8 cellular contexts compared by ENCODE assay signal in genomic region chr19:38849746-38850230, GRCh38. TPM values are rescaled to one million over a fixed set of nuclear protein-coding genes. Genes with fewer than 3 reads are reported as not detected.
DNase-seq lines count a peak whose midpoint lies in the region; ATAC-seq and TF ChIP-seq lines count a peak whose summit lies in the region.

HNRNPL (minus strand) TSS chr19:38849986; CDS start chr19:38849966, 20 bp downstream.

- peaks cover 19% of the 10 kb centered on the region for H3F3A ChIP-seq in MM.1S (ENCODE audit: insufficient read depth, low read length)

- peak; percentile 73 for ATAC-seq in Right ventricle myocardium superior (ENCODE audit: poor library complexity)
- ATAC-seq in psoas muscle: peak; percentile 73 to 76 (median 75)

- 0 to 1% (median 1%) methylated on average over 29 to 58 of the region's 58 CpGs for WGBS in psoas muscle, 3 donors

- H3K9ac ChIP-seq in ES-I3 (ENCODE audit: low read depth, low read length) (peak within 1 kb of the TSS; percentile 86), MM.1S (ENCODE audit: low read length) (peak within 1 kb of the TSS; percentile 98)

- intact Hi-C loops in Right ventricle myocardium superior (cut with DNase I): loop anchor here (10.0 kb wide), 1 partner anchor 215 kb away; no protein-coding TSS in a partner anchor
- intact Hi-C loops in psoas muscle (cut with DNase I): loop anchor here in 1 of 2 donors (5.0 kb wide), 1 partner anchor 43 kb away; no protein-coding TSS in a partner anchor

- H3K27ac ChIP-seq in MM.1S (ENCODE audit: low read length) (peak within 1 kb of the TSS; percentile 93), psoas muscle (peak within 1 kb of the TSS; percentile 100)

- H2AFZ ChIP-seq in MM.1S (ENCODE audit: low read length): peak within 1 kb of the TSS; percentile 68

- H3K9me3 ChIP-seq in ES-I3 (ENCODE audit: control insufficient read depth, insufficient read depth, low read length): no peaks in the 10 kb centered on the region
- no peaks in the 10 kb centered on the region for H3K9me3 ChIP-seq in MM.1S (replicated peaks; ENCODE audit: insufficient read depth, low read length)
- no peaks in the 10 kb centered on the region for H3K9me3 ChIP-seq in psoas muscle

- peaks cover 5% of the 10 kb centered on the region; the same call in 1 of the 2 replicates for H4K20me1 ChIP-seq in MM.1S (ENCODE audit: insufficient read depth, low read length)

- DNase-seq in GOT3 (lab: John Stamatoyannopoulos, UW): peak; percentile 100
- DNase-seq in MM.1S: no peak
- DNase-seq in activated gamma-delta T cell treated with Interleukin-2 at 50 U/mL for 16 hours: peak; percentile 99
- no peak for DNase-seq in Right ventricle myocardium superior
- peak in 1 of 2 donors; percentile 99 for DNase-seq in psoas muscle
- no peak for DNase-seq in OCI-M2 (lab: John Stamatoyannopoulos, UW; ENCODE audit: unreplicated experiment)
- no peak for DNase-seq in globus pallidus (ENCODE audit: low spot score)

- H3K27me3 ChIP-seq in MM.1S (replicated peaks; ENCODE audit: insufficient read depth, low read length) (no peaks in the 10 kb centered on the region), psoas muscle (ENCODE audit: insufficient read depth in 3 of 3, low read length in 2 of 3) (no peaks in the 10 kb centered on the region)

- TF ChIP-seq CTCF in MM.1S (IDR thresholded peaks at IDR 0.05; ENCODE audit: low read length): peak; percentile 40
- peak; percentile 45 for TF ChIP-seq CTCF in psoas muscle (IDR thresholded peaks at IDR 0.05)

- H3K4me2 ChIP-seq in MM.1S (ENCODE audit: low read depth, low read length): peak within 1 kb of the TSS; percentile 99

- H3K9me2 ChIP-seq in MM.1S (replicated peaks; ENCODE audit: insufficient read depth, low read length): no peaks in the 10 kb centered on the region

- no peaks in the 10 kb centered on the region for H3K4me1 ChIP-seq in ES-I3 (ENCODE audit: insufficient read depth, low read length)
- H3K4me1 ChIP-seq in MM.1S (ENCODE audit: low read length): peaks cover 11% of the 10 kb centered on the region
- H3K4me1 ChIP-seq in psoas muscle: peaks cover 45% of the 10 kb centered on the region

- peak within 1 kb of the TSS; percentile 75 for H3K4me3 ChIP-seq in MM.1S (ENCODE audit: low read length)
- peak within 1 kb of the TSS; percentile 98 for H3K4me3 ChIP-seq in psoas muscle

- H3K79me2 ChIP-seq in MM.1S (ENCODE audit: low read length): peaks cover 62% of the 10 kb centered on the region

- H3K36me3 ChIP-seq in ES-I3 (ENCODE audit: insufficient read depth, low read length) (peaks cover 28% of the 10 kb centered on the region), MM.1S (replicated peaks; ENCODE audit: insufficient read depth, low read length) (peaks cover 17% of the 10 kb centered on the region), psoas muscle (ENCODE audit: insufficient read depth in 1 of 2, low read depth in 1 of 2) (peaks cover 6 to 38% of the 10 kb centered on the region in 2 donors)

RNA-seq across cellular contexts. Expression of gene HNRNPL, which starts in this region (rescaled TPM):
- total RNA-seq in Right ventricle myocardium superior (158 TPM), psoas muscle (100 to 1,000 TPM; 151 to 229 (median 198) TPM)
- polyA plus RNA-seq in psoas muscle: 100 to 1,000 TPM; 109 to 215 (median 191) TPM

Comparison
In these comparisons a context has a peak if more than half of its experiments do, and no peak if none do; other contexts are left out.
1. DNase-seq: peak in GOT3 (single experiment) and activated gamma-delta T cell treated with Interleukin-2 at 50 U/mL for 16 hours (single experiment); none in MM.1S (single experiment), Right ventricle myocardium superior (single experiment), OCI-M2 (single experiment) and globus pallidus (single experiment).